9 cellular contexts compared by ENCODE assay signal in genomic region chr15:70507772-70508351, GRCh38.
DNase-seq lines count a peak whose midpoint lies in the region; ATAC-seq, FAIRE-seq and TF ChIP-seq lines count a peak whose summit lies in the region.
"Had no signal": no experiment of that assay in that cellular context is flagged by ENCODE, and none has a peak within 500 bp of the region (broad histone marks: within the 10 kb centered on the region; RNA-seq: fewer than 3 reads in every experiment).

No MANE protein-coding gene starts in this region.

- 63% methylated on average over 1 of the region's 1 CpG for WGBS in SK-N-SH (ENCODE audit: low lambda C conversion rate)

- POLR2A ChIA-PET in CD4-positive, alpha-beta T cell (lab: Charles Lee), result interaction anchor here (0.7 to 3.5 kb wide), 4 partner anchors 15 to 55 kb away, joined by 3 to 13 read pairs (median 4); no protein-coding TSS in a partner anchor
- POLR2A ChIA-PET in SK-N-SH (lab: Yijun Ruan, JAX), result no interaction called here

- H3K4me3 Mint-ChIP-seq in CD4-positive, alpha-beta T cell, result no peak overlapping the region

- no peak for DNase-seq in CD4-positive, alpha-beta T cell
- DNase-seq in HTR-8/SVneo (ENCODE audit: insufficient read length, low spot score) (peak; percentile 70), SK-N-SH (no peak), glomerular visceral epithelial cell (ENCODE audit: extremely low spot score) (peak; percentile 78), GM13977 (ENCODE audit: low spot score) (no peak)
- no peak for DNase-seq in activated CD4-positive, CD25-positive, alpha-beta regulatory T cell (lab: John Stamatoyannopoulos, UW)

- H3K36me3 Mint-ChIP-seq in CD4-positive, alpha-beta T cell (ENCODE audit: low read depth), result peaks cover 15% of the 10 kb centered on the region

- no peak for TF ChIP-seq CTCF in CD4-positive, alpha-beta T cell (IDR thresholded peaks at IDR 0.05)
- no peak for TF ChIP-seq CTCF in SK-N-SH (IDR thresholded peaks at IDR 0.05)
- no peak for TF ChIP-seq CTCF in GM13977 (IDR thresholded peaks at IDR 0.05; ENCODE audit: extremely low read depth, insufficient read depth, missing control alignments)

- ATAC-seq in CD4-positive, alpha-beta T cell (ENCODE audit: poor library complexity), result peak; percentile 35
- ATAC-seq in GM21576 (IDR thresholded peaks at IDR 0.05; ENCODE audit: unreplicated experiment), result no peak
- no peak for ATAC-seq in activated CD4-positive, CD25-positive, alpha-beta regulatory T cell treated with anti-CD3 and anti-CD28 coated beads, Interleukin-2, amount 50 U/mL, for 24 hours

- H2AFZ ChIP-seq in SK-N-SH (ENCODE audit: low read depth), result no peak overlapping the region

- H3K27ac Mint-ChIP-seq in CD4-positive, alpha-beta T cell, result no peak overlapping the region

- no peaks in the 10 kb centered on the region for H3K27me3 Mint-ChIP-seq in CD4-positive, alpha-beta T cell

- no peaks in the 10 kb centered on the region for H3K79me2 ChIP-seq in SK-N-SH (ENCODE audit: insufficient read depth)

- H3K4me3 ChIP-seq in SK-N-SH (ENCODE audit: low read depth in 2 of 2, low read length in 1 of 2), result no peak overlapping the region

- H3K27ac ChIP-seq in CD4-positive, alpha-beta T cell (ENCODE audit: low read depth, low read length), result no peak overlapping the region
- peak overlapping the region in 1 of 2 experiments; percentile 74; a peak in 3 of 4 replicates for H3K27ac ChIP-seq in SK-N-SH (ENCODE audit: low read depth in 2 of 2, low read length in 1 of 2)

- in situ Hi-C loops in GM13977 (cut with MboI; ENCODE audit: low pct_unique_long_range_greater_than_20kb, low sequenced_read_pairs, unreplicated experiment), result no loop called here

- CTCF ChIA-PET in CD4-positive, alpha-beta T cell (lab: Charles Lee), result no interaction called here
- CTCF ChIA-PET in SK-N-SH (lab: Yijun Ruan, JAX), result interaction anchor here (1.0 kb wide), 1 partner anchor 129 kb away, joined by 3 read pairs; no protein-coding TSS in a partner anchor

- no peaks in the 10 kb centered on the region for H3K36me3 ChIP-seq in SK-N-SH (replicated peaks in 1 of 2; ENCODE audit: control insufficient read depth in 1 of 2, insufficient read depth in 2 of 2, low read length in 1 of 2)

- peak; percentile 96 for FAIRE-seq in HTR-8/SVneo (lab: Jason Lieb, UNC)
- FAIRE-seq: GM18507 had no signal

- intact Hi-C loops in CD4-positive, alpha-beta T cell (cut with DNase I, micrococcal nuclease), result no loop called here

- H3K4me2 ChIP-seq in SK-N-SH, result peak overlapping the region; percentile 54

- H3K9me3 ChIP-seq in CD4-positive, alpha-beta T cell (ENCODE audit: control insufficient read depth, low read length), result peaks cover 22% of the 10 kb centered on the region
- H3K9me3 ChIP-seq in SK-N-SH, result peaks cover 7% of the 10 kb centered on the region; the same call in 1 of the 2 replicates

- H3K4me1 Mint-ChIP-seq in CD4-positive, alpha-beta T cell (ENCODE audit: low read depth), result peaks cover 53% of the 10 kb centered on the region

- H3F3A ChIP-seq in SK-N-SH (replicated peaks; ENCODE audit: insufficient read depth), result peaks cover 18% of the 10 kb centered on the region

- no peak for TF ChIP-seq RAD21 in SK-N-SH (IDR thresholded peaks at IDR 0.05; ENCODE audit: low read length)

- peak overlapping the region; percentile 29; the same call in 1 of the 2 replicates for H3K9ac ChIP-seq in SK-N-SH

- no peaks in the 10 kb centered on the region for H3K9me2 ChIP-seq in SK-N-SH

- H3K27me3 ChIP-seq in CD4-positive, alpha-beta T cell (ENCODE audit: control insufficient read depth, insufficient read depth, low read length), result no peaks in the 10 kb centered on the region
- no peaks in the 10 kb centered on the region for H3K27me3 ChIP-seq in SK-N-SH (ENCODE audit: insufficient read depth)

- peaks cover 5% of the 10 kb centered on the region for H3K9me3 Mint-ChIP-seq in CD4-positive, alpha-beta T cell

- peaks cover 34 to 46% of the 10 kb centered on the region in 2 experiments; a peak in 3 of 4 replicates for H3K4me1 ChIP-seq in SK-N-SH (ENCODE audit: control insufficient read depth in 1 of 2, insufficient read depth in 2 of 2, low read depth in 1 of 2, low read length in 1 of 2)

- no peak for TF ChIP-seq EP300 in SK-N-SH (IDR thresholded peaks at IDR 0.05; ENCODE audit: borderline replicate concordance in 1 of 2, low read depth in 1 of 2, low read length in 1 of 2)

- H4K20me1 ChIP-seq in SK-N-SH (ENCODE audit: insufficient read depth), result no peaks in the 10 kb centered on the region

TF ChIP-seq in SK-N-SH, 30 proteins besides CTCF, POLR2A, EP300 and RAD21:
- no peak for TF ChIP-seq PBX3 (IDR thresholded peaks at IDR 0.05)
- TF ChIP-seq USF2 (IDR thresholded peaks at IDR 0.05; ENCODE audit: borderline replicate concordance, low read depth, low read length), result no peak
- no peak for TF ChIP-seq MEF2A (IDR thresholded peaks at IDR 0.05; ENCODE audit: borderline replicate concordance, low read depth)
- no peak for TF ChIP-seq RCOR1 (IDR thresholded peaks at IDR 0.05; ENCODE audit: low read length)
- no peak for TF ChIP-seq ELF1 (IDR thresholded peaks at IDR 0.05)
- no peak for TF ChIP-seq TCF12 (IDR thresholded peaks at IDR 0.05)
- no peak for TF ChIP-seq TAF1 (IDR thresholded peaks at IDR 0.05; ENCODE audit: borderline replicate concordance, low read depth, low read length)
- no peak for TF ChIP-seq RXRA (IDR thresholded peaks at IDR 0.05; ENCODE audit: borderline replicate concordance, low read depth)
- TF ChIP-seq MXI1 (IDR thresholded peaks at IDR 0.05; ENCODE audit: low read depth, low read length), result no peak
- no peak for TF ChIP-seq MAX (IDR thresholded peaks at IDR 0.05; ENCODE audit: low read depth)
- TF ChIP-seq NRF1 (IDR thresholded peaks at IDR 0.05; ENCODE audit: low read depth, low read length), result no peak
- no peak for TF ChIP-seq NFIC (IDR thresholded peaks at IDR 0.05; ENCODE audit: borderline replicate concordance)
- no peak for TF ChIP-seq GATA2 (CRISPR knock-in tag; IDR thresholded peaks at IDR 0.05)
- no peak for TF ChIP-seq CHD2 (IDR thresholded peaks at IDR 0.05; ENCODE audit: low read length, partially characterized antibody)
- TF ChIP-seq SIN3A (IDR thresholded peaks at IDR 0.05; ENCODE audit: borderline replicate concordance, low read depth, low read length), result no peak
- no peak for TF ChIP-seq SMC3 (IDR thresholded peaks at IDR 0.05; ENCODE audit: low read depth, low read length)
- TF ChIP-seq FOSL2 (IDR thresholded peaks at IDR 0.05; ENCODE audit: borderline replicate concordance, low read depth), result no peak
- no peak for TF ChIP-seq ZBTB33 (IDR thresholded peaks at IDR 0.05; ENCODE audit: borderline replicate concordance, low read depth)

Comparison
In these comparisons a context has a peak if more than half of its experiments do, and no peak if none do; other contexts are left out.
1. DNase-seq: peak in HTR-8/SVneo (single experiment) and glomerular visceral epithelial cell (single experiment); none in CD4-positive, alpha-beta T cell (0 of 10), SK-N-SH (single experiment), GM13977 (single experiment) and activated CD4-positive, CD25-positive, alpha-beta regulatory T cell (0 of 4).